In genomic region chr2:231642631-231643493, GRCh38 we compare ENCODE assay signal across 8 cellular contexts. TPM values are rescaled to one million over a fixed set of nuclear protein-coding genes. Genes with fewer than 3 reads are reported as not detected.
A peak's percentile ranks its signal among the peaks of the same experiment; 100 is the strongest.
DNase-seq lines count a peak whose midpoint lies in the region; ATAC-seq and TF ChIP-seq lines count a peak whose summit lies in the region.

No MANE protein-coding gene starts in this region.

- H3K27me3 Mint-ChIP-seq in CD4-positive, CD25-positive, alpha-beta regulatory T cell, result peaks cover 5% of the 10 kb centered on the region

- no peaks in the 10 kb centered on the region for H3K9me3 ChIP-seq in CD4-positive, CD25-positive, alpha-beta regulatory T cell (ENCODE audit: control insufficient read depth in 2 of 2, low read length in 2 of 2)
- H3K9me3 ChIP-seq in mucosa of stomach (ENCODE audit: control insufficient read depth, low read length), result no peaks in the 10 kb centered on the region

- peak; percentile 46 to 67 for ATAC-seq in CD4-positive, CD25-positive, alpha-beta regulatory T cell (ENCODE audit: low read depth in 2 of 2)
- peak; percentile 68 for ATAC-seq in GM21717 (IDR thresholded peaks at IDR 0.05; ENCODE audit: unreplicated experiment)

- H3K4me1 ChIP-seq in CD4-positive, CD25-positive, alpha-beta regulatory T cell (ENCODE audit: control insufficient read depth, insufficient read depth, low read length, poor library complexity, severe bottlenecking), result peaks cover 10% of the 10 kb centered on the region
- peaks cover 63% of the 10 kb centered on the region for H3K4me1 ChIP-seq in mucosa of stomach (ENCODE audit: control insufficient read depth, insufficient read depth, low read length)

- peak overlapping the region; percentile 49 to 78 (median 50) for H3K27ac Mint-ChIP-seq in CD4-positive, CD25-positive, alpha-beta regulatory T cell

- H3K4me3 Mint-ChIP-seq in CD4-positive, CD25-positive, alpha-beta regulatory T cell, result peak overlapping the region in 3 of 4 donors; percentile 3 to 71 (median 71)

- H3K27me3 ChIP-seq in CD4-positive, CD25-positive, alpha-beta regulatory T cell (ENCODE audit: control insufficient read depth, insufficient read depth, low read length), result no peaks in the 10 kb centered on the region
- H3K27me3 ChIP-seq in dorsolateral prefrontal cortex (no peaks in the 10 kb centered on the region), mucosa of stomach (ENCODE audit: control insufficient read depth, insufficient read depth, low read length) (no peaks in the 10 kb centered on the region)

- intact Hi-C loops in dorsolateral prefrontal cortex (cut with DNase I), result no loop called here

- H3K4me3 ChIP-seq in CD4-positive, CD25-positive, alpha-beta regulatory T cell (ENCODE audit: low read depth, low read length), result no peak overlapping the region
- H3K4me3 ChIP-seq in dorsolateral prefrontal cortex (peak overlapping the region in 31 of 59 donors; percentile 1 to 47 (median 25)), mucosa of stomach (ENCODE audit: low read length) (no peak overlapping the region)

- peak in 1 of 56 donors; percentile 17 for TF ChIP-seq CTCF in dorsolateral prefrontal cortex (IDR thresholded peaks at IDR 0.05 in 54 of 56, conservative IDR thresholded peaks at IDR 0.05 in 2 of 56; ENCODE audit: low read depth in 1 of 56, partially characterized antibody in 56 of 56)

- DNase-seq in CD4-positive, CD25-positive, alpha-beta regulatory T cell, result peak in 2 of 3 donors; percentile 22 to 60
- DNase-seq in NCI-H146 treated with DMSO at 0.1 percent for 48 hours (lab: John Stamatoyannopoulos, UW; ENCODE audit: unreplicated experiment) (peak; percentile 28), dorsolateral prefrontal cortex (peak in 4 of 10 donors; percentile 15 to 58 (median 32)), NK-92 (lab: John Stamatoyannopoulos, UW; ENCODE audit: unreplicated experiment) (no peak)
- DNase-seq in activated CD4-positive, alpha-beta T cell treated with anti-CD3 and anti-CD28 coated beads, Interleukin-2, amount 50 U/mL, for 4 hours, result peak; percentile 58 to 64
- DNase-seq in stimulated activated CD8-positive, alpha-beta memory T cell treated with anti-CD3 and anti-CD28 coated beads, Interleukin-7, amount 100 ng/mL, for 48 hours (ENCODE audit: extremely low read depth in 1 of 2, low read depth in 1 of 2), result peak; percentile 33 to 64

- peaks cover 5 to 12% (median 5%) of the 10 kb centered on the region in 4 donors for H3K4me1 Mint-ChIP-seq in CD4-positive, CD25-positive, alpha-beta regulatory T cell

- H3K9ac ChIP-seq in mucosa of stomach (ENCODE audit: low read length), result peak overlapping the region; percentile 79

- H3K27ac ChIP-seq in CD4-positive, CD25-positive, alpha-beta regulatory T cell (ENCODE audit: insufficient read depth, low read length, poor library complexity, severe bottlenecking), result no peak overlapping the region
- peak overlapping the region in 58 of 59 donors; percentile 3 to 92 (median 71) for H3K27ac ChIP-seq in dorsolateral prefrontal cortex

- H3K36me3 Mint-ChIP-seq in CD4-positive, CD25-positive, alpha-beta regulatory T cell, result no peaks in the 10 kb centered on the region

- H3K36me3 ChIP-seq in CD4-positive, CD25-positive, alpha-beta regulatory T cell (ENCODE audit: control insufficient read depth, insufficient read depth, low read length), result no peaks in the 10 kb centered on the region
- H3K36me3 ChIP-seq in mucosa of stomach (ENCODE audit: control insufficient read depth, insufficient read depth, low read length), result no peaks in the 10 kb centered on the region

- H3K9me3 Mint-ChIP-seq in CD4-positive, CD25-positive, alpha-beta regulatory T cell, result no peaks in the 10 kb centered on the region

RNA-seq across cellular contexts. Expression of gene TEX44, which starts 50.2 kb away (rescaled TPM):
- total RNA-seq in CD4-positive, CD25-positive, alpha-beta regulatory T cell, result not detected
- polyA plus RNA-seq in CD4-positive, CD25-positive, alpha-beta regulatory T cell, result not detected
- total RNA-seq in dorsolateral prefrontal cortex, result not detected

Comparison
In these comparisons a context has a peak if more than half of its experiments do, and no peak if none do; other contexts are left out.
1. H3K4me3 ChIP-seq: peak in dorsolateral prefrontal cortex (31 of 59); none in CD4-positive, CD25-positive, alpha-beta regulatory T cell (single experiment) and mucosa of stomach (single experiment).